8 cellular contexts compared by ENCODE assay signal in the genomic region with DNA sequence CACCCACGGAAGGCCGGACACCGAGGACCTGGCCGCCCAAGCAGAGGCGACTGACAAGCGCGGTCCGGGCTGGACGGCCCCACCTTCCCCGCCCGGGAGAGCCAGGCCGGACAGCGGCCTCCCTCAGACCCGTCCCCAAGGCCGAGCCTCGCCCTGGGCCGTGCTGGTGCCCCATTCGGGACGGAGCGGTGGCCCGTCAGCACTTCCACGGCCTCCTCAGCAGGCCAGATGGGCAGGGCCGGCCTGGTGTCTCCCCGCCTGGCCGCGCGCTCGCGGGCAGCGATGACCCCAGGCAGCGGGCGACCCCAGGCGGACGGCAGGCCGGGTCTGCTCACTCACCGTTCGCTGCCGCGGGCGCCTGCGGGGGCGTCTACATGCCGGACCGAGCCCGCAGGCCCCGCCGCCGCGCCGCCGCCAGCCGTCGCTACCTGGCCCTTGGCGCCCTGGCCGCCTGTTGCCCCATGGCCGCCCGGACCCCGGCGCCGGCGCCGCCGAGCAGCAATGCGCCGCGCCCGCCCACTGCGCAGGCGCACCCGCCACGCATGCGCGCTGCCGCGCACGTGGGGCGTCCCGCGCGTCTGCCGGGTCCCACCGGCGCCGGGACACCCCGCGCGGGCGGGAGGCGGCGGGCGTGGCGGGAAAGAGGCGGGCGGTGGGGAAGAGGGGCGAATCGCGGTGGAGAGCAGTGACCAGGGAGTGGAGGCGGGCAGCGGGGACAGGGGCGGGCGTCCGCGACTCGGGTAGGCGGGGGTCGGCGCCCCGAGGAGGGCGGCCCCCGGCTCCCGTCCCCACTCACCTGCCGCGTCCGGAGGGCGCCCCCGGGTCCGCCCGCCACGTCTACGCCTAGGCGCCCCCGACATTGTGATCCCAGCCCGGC. TPM values are rescaled to one million over a fixed set of nuclear protein-coding genes. Genes with fewer than 3 reads are reported as not detected.
A peak's percentile ranks its signal among the peaks of the same experiment; 100 is the strongest.
DNase-seq lines count a peak whose midpoint lies in the region; ATAC-seq, FAIRE-seq and TF ChIP-seq lines count a peak whose summit lies in the region.

TSS of gene NADK (minus strand) at position 521 of the 877 bp plus-strand sequence. CDS start 13,064 bp downstream, outside the sequence.

- H3K27me3 Mint-ChIP-seq in T-cell = no peaks in the 10 kb centered on the region

- H3K27me3 ChIP-seq in DND-41 (ENCODE audit: insufficient read depth, low read length, poor library complexity) (no peaks in the 10 kb centered on the region), right atrium auricular region (no peaks in the 10 kb centered on the region)

- no peaks in the 10 kb centered on the region for H3K9me3 Mint-ChIP-seq in T-cell

- H3K9me3 ChIP-seq in DND-41 (ENCODE audit: insufficient read depth, low read length, severe bottlenecking) (no peaks in the 10 kb centered on the region), right atrium auricular region (no peaks in the 10 kb centered on the region)

- peak within 1 kb of the TSS; percentile 76 to 83 (median 80) for H3K4me3 Mint-ChIP-seq in T-cell

- FAIRE-seq in urothelium cell line (lab: Jason Lieb, UNC) = no peak

- H3K4me1 ChIP-seq in DND-41 (ENCODE audit: insufficient read depth, low read length) (peaks cover 58% of the 10 kb centered on the region), right atrium auricular region (peaks cover 0 to 78% of the 10 kb centered on the region in 2 donors)

- peak; percentile 71 for DNase-seq in DND-41
- DNase-seq in HuH-7 (ENCODE audit: low spot score) = peak; percentile 83
- DNase-seq in T-cell = peak; percentile 20 to 75 (median 58)
- DNase-seq in amniotic epithelial cell (ENCODE audit: low read depth) = peak; percentile 29
- DNase-seq in right atrium auricular region (ENCODE audit: low spot score) = no peak
- peak; percentile 57 for DNase-seq in putamen (ENCODE audit: low spot score)
- peak; percentile 90 for DNase-seq in urothelium cell line (ENCODE audit: low spot score)

- peak within 1 kb of the TSS; percentile 86 for H3K27ac ChIP-seq in DND-41 (ENCODE audit: low read length)
- H3K27ac ChIP-seq in right atrium auricular region = peak within 1 kb of the TSS; percentile 95

- peak within 1 kb of the TSS; percentile 99 for H3K9ac ChIP-seq in DND-41 (ENCODE audit: low read depth, low read length)

- peak; percentile 55 for ATAC-seq in DND-41 (ENCODE audit: insufficient read depth, low read depth)
- peak; percentile 22 for ATAC-seq in GM21447 (IDR thresholded peaks at IDR 0.05; ENCODE audit: unreplicated experiment)
- ATAC-seq in T-cell (replicated peaks in 1 of 4) = peak; percentile 64 to 72 (median 66)

- H3K4me3 ChIP-seq in DND-41 (ENCODE audit: low read depth in 1 of 2, low read length in 2 of 2) = peak within 1 kb of the TSS; percentile 99
- H3K4me3 ChIP-seq in right atrium auricular region = peak within 1 kb of the TSS; percentile 77 to 92

- peak within 1 kb of the TSS; percentile 95 to 98 for H3K27ac Mint-ChIP-seq in T-cell

- TF ChIP-seq CTCF in DND-41 (IDR thresholded peaks at IDR 0.05; ENCODE audit: borderline replicate concordance, extremely low read depth, low read length, poor library complexity, severe bottlenecking) (peak; percentile 17), right atrium auricular region (IDR thresholded peaks at IDR 0.05) (no peak)

- H3K36me3 ChIP-seq in DND-41 (ENCODE audit: insufficient read depth, low read length) (peaks cover 13% of the 10 kb centered on the region), right atrium auricular region (no peaks in the 10 kb centered on the region)

- CTCF ChIA-PET in T-cell (lab: Charles Lee) = no interaction called here

- H4K20me1 ChIP-seq in DND-41 (ENCODE audit: insufficient read depth, low read length) = peaks cover 28% of the 10 kb centered on the region

- peaks cover 49% of the 10 kb centered on the region for H3K79me2 ChIP-seq in DND-41 (ENCODE audit: insufficient read depth, low read length)

- H3K4me1 Mint-ChIP-seq in T-cell = peaks cover 54 to 70% (median 64%) of the 10 kb centered on the region in 3 donors

- H2AFZ ChIP-seq in DND-41 (ENCODE audit: low read depth, low read length) = peak within 1 kb of the TSS; percentile 96

- POLR2A ChIA-PET in T-cell (lab: Charles Lee) = no interaction called here

- H3K36me3 Mint-ChIP-seq in T-cell = no peaks in the 10 kb centered on the region

- H3K4me2 ChIP-seq in DND-41 (ENCODE audit: insufficient read depth, low read length) = peak within 1 kb of the TSS; percentile 92

RNA-seq across cellular contexts. Expression of gene NADK, which starts in this region (rescaled TPM):
- total RNA-seq in T-cell (10 to 100 TPM; 45.6 to 68.2 (median 58.0) TPM), right atrium auricular region (10 to 100 TPM; 26.5 to 51.5 TPM)
